In genomic region chr3:38472342-38472741, GRCh38 we compare ENCODE assay signal across 25 cellular contexts.
"Had no signal": no experiment of that assay in that cellular context is flagged by ENCODE, and none has a peak within 500 bp of the region (broad histone marks: within the 10 kb centered on the region; RNA-seq: fewer than 3 reads in every experiment).

No MANE protein-coding gene starts in this region.

- H3K4me3 Mint-ChIP-seq: activated CD4-positive, alpha-beta memory T cell treated with anti-CD3 and anti-CD28 coated beads, Interleukin-2, amount 10 ng/mL, durations not matched to agents 7 days and 5 days; activated CD4-positive, alpha-beta T cell treated with anti-CD3 and anti-CD28 coated beads, Interleukin-2, amount 10 ng/mL, durations not matched to agents 7 days and 5 days; activated naive CD4-positive, alpha-beta T cell treated with anti-CD3 and anti-CD28 coated beads, Interleukin-2, amount 50 U/mL, for 24 hours; activated T-cell treated with anti-CD3 and anti-CD28 coated beads, Interleukin-2, amount 50 U/mL, for 24 hours; naive B cell; T-helper 17 cell; WTC11 had no signal

- H3K4me1 Mint-ChIP-seq: activated CD4-positive, alpha-beta memory T cell treated with anti-CD3 and anti-CD28 coated beads, Interleukin-2, amount 10 ng/mL, durations not matched to agents 7 days and 5 days; activated CD4-positive, alpha-beta T cell treated with anti-CD3 and anti-CD28 coated beads, Interleukin-2, amount 10 ng/mL, durations not matched to agents 7 days and 5 days had no signal

- H3K27me3 ChIP-seq: heart right ventricle, pancreas, right atrium auricular region, testis, transverse colon, uterus had no signal

- H3K4me1 ChIP-seq: uterus had no signal

- DNase-seq: activated CD4-positive, alpha-beta memory T cell treated with anti-CD3 and anti-CD28 coated beads, Interleukin-2, amount 10 ng/mL, durations not matched to agents 7 days and 5 days; activated CD4-positive, alpha-beta T cell treated with anti-CD3 and anti-CD28 coated beads for 1 hour; activated CD4-positive, alpha-beta T cell treated with anti-CD3 and anti-CD28 coated beads, Interleukin-2, amount 10 ng/mL, durations not matched to agents 7 days and 5 days; activated CD8-positive, alpha-beta memory T cell treated with anti-CD3 and anti-CD28 coated beads, Interleukin-2, amount 50 U/mL, for 48 hours; activated T-cell treated with anti-CD3 and anti-CD28 coated beads, Interleukin-2, amount 50 U/mL, for 24 hours; anterior cingulate cortex; dermis blood vessel endothelial cell; effector CD8-positive, alpha-beta T cell; heart right ventricle; naive B cell; psoas muscle; SK-N-SH; stimulated activated CD4-positive, alpha-beta T cell treated with anti-CD3 and anti-CD28 coated beads, Interleukin-15, amount 100 ng/mL, for 24 hours; stimulated activated CD4-positive, alpha-beta T cell treated with anti-CD3 and anti-CD28 coated beads, Interleukin-2, amount 100 ng/mL, for 24 hours; stimulated activated naive CD4-positive, alpha-beta T cell; SW 1271; T-helper 17 cell; T1000; testis; transverse colon; uterus had no signal

- H3K36me3 ChIP-seq: pancreas, right atrium auricular region, transverse colon, uterus had no signal

- H3K4me3 ChIP-seq: heart right ventricle, pancreas, psoas muscle, right atrium auricular region, testis, transverse colon, uterus had no signal

- H3K27ac ChIP-seq: heart right ventricle, pancreas, psoas muscle, right atrium auricular region, testis, transverse colon, uterus had no signal

- ATAC-seq: pancreas, T-helper 17 cell, WTC11 had no signal

- H3K27ac Mint-ChIP-seq: activated CD4-positive, alpha-beta memory T cell treated with anti-CD3 and anti-CD28 coated beads, Interleukin-2, amount 10 ng/mL, durations not matched to agents 7 days and 5 days; activated CD4-positive, alpha-beta T cell treated with anti-CD3 and anti-CD28 coated beads, Interleukin-2, amount 10 ng/mL, durations not matched to agents 7 days and 5 days; activated naive CD4-positive, alpha-beta T cell treated with anti-CD3 and anti-CD28 coated beads, Interleukin-2, amount 50 U/mL, for 24 hours; activated T-cell treated with anti-CD3 and anti-CD28 coated beads, Interleukin-2, amount 50 U/mL, for 24 hours; naive B cell; WTC11 had no signal

- H3K27me3 Mint-ChIP-seq: activated CD4-positive, alpha-beta memory T cell treated with anti-CD3 and anti-CD28 coated beads, Interleukin-2, amount 10 ng/mL, durations not matched to agents 7 days and 5 days; activated CD4-positive, alpha-beta T cell treated with anti-CD3 and anti-CD28 coated beads, Interleukin-2, amount 10 ng/mL, durations not matched to agents 7 days and 5 days; activated naive CD4-positive, alpha-beta T cell treated with anti-CD3 and anti-CD28 coated beads, Interleukin-2, amount 50 U/mL, for 24 hours; activated T-cell treated with anti-CD3 and anti-CD28 coated beads, Interleukin-2, amount 50 U/mL, for 24 hours; naive B cell; T-helper 17 cell had no signal

- H3K9me3 ChIP-seq: pancreas, psoas muscle, testis had no signal
